Comparison of ENCODE assay signal across 1 cellular context in genomic region chr12:2795291-2796186, GRCh38.
TF ChIP-seq lines count a peak whose summit lies in the region.

No MANE protein-coding gene starts in this region.

TF ChIP-seq in HepG2, 621 proteins besides CTCF, POLR2A, EP300 and RAD21 (continued from another document):
- peak; percentile 29; the same call in 1 of the 2 replicates for TF ChIP-seq ZNF142 (CRISPR knock-in tag; IDR thresholded peaks at IDR 0.05)
- no peak for TF ChIP-seq SSRP1 (CRISPR knock-in tag; IDR thresholded peaks at IDR 0.05)
- no peak for TF ChIP-seq TAF15 (IDR thresholded peaks at IDR 0.05; ENCODE audit: low read depth, low read length, poor library complexity, severe bottlenecking)
- no peak for TF ChIP-seq ZNF780A (CRISPR knock-in tag; IDR thresholded peaks at IDR 0.05)
- TF ChIP-seq SRF (IDR thresholded peaks at IDR 0.05; ENCODE audit: low read depth, low read length): no peak
- TF ChIP-seq MZF1 (CRISPR knock-in tag; IDR thresholded peaks at IDR 0.05; ENCODE audit: borderline replicate concordance): no peak
- no peak for TF ChIP-seq ARID2 (CRISPR knock-in tag; IDR thresholded peaks at IDR 0.05; ENCODE audit: borderline replicate concordance)
- no peak for TF ChIP-seq AHR (CRISPR knock-in tag; IDR thresholded peaks at IDR 0.05)
- TF ChIP-seq ZNF34 (CRISPR knock-in tag; IDR thresholded peaks at IDR 0.05; ENCODE audit: borderline replicate concordance): no peak
- peak; percentile 85 for TF ChIP-seq KDM2A (CRISPR knock-in tag; IDR thresholded peaks at IDR 0.05; ENCODE audit: borderline replicate concordance, low read depth)
- no peak for TF ChIP-seq GFI1 (CRISPR knock-in tag; IDR thresholded peaks at IDR 0.05; ENCODE audit: borderline replicate concordance)
- TF ChIP-seq SKIL (CRISPR knock-in tag; IDR thresholded peaks at IDR 0.05; ENCODE audit: borderline replicate concordance): no peak
- no peak for TF ChIP-seq HNF4A (CRISPR knock-in tag; IDR thresholded peaks at IDR 0.05)
- TF ChIP-seq SRSF1 (optimal IDR thresholded peaks at IDR 0.05; ENCODE audit: low read depth, low read length): peak; percentile 50
- no peak for TF ChIP-seq ZIK1 (CRISPR knock-in tag; IDR thresholded peaks at IDR 0.05; ENCODE audit: borderline replicate concordance, low read depth)
- no peak for TF ChIP-seq SOX6 (IDR thresholded peaks at IDR 0.05)
- no peak for TF ChIP-seq SOX6 (CRISPR knock-in tag; IDR thresholded peaks at IDR 0.05)
- TF ChIP-seq, protein P1, sequence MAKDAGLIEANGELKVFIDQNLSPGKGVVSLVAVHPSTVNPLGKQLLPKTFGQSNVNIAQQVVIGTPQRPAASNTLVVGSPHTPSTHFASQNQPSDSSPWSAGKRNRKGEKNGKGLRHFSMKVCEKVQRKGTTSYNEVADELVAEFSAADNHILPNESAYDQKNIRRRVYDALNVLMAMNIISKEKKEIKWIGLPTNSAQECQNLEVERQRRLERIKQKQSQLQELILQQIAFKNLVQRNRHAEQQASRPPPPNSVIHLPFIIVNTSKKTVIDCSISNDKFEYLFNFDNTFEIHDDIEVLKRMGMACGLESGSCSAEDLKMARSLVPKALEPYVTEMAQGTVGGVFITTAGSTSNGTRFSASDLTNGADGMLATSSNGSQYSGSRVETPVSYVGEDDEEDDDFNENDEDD (CRISPR knock-in tag; IDR thresholded peaks at IDR 0.05; ENCODE audit: borderline replicate concordance): no peak
- no peak for TF ChIP-seq ZNF292 (CRISPR knock-in tag; IDR thresholded peaks at IDR 0.05; ENCODE audit: borderline replicate concordance, low read depth)
- TF ChIP-seq ETV5 (CRISPR knock-in tag; IDR thresholded peaks at IDR 0.05; ENCODE audit: borderline replicate concordance): no peak
- peak; percentile 65; the same call in 1 of the 2 replicates for TF ChIP-seq ZMAT3 (CRISPR knock-in tag; conservative IDR thresholded peaks at IDR 0.05)
